21 cellular contexts compared by ENCODE assay signal in genomic region chr15:81567924-81568323, GRCh38.
"Had no signal": no experiment of that assay in that cellular context is flagged by ENCODE, and none has a peak within 500 bp of the region (broad histone marks: within the 10 kb centered on the region; RNA-seq: fewer than 3 reads in every experiment).

No MANE protein-coding gene starts in this region.

- ATAC-seq: left cardiac atrium; left lung; naive thymus-derived CD8-positive, alpha-beta T cell; psoas muscle; right cardiac atrium; stimulated activated memory B cell treated with anti-CD40 and anti-IgM and Interleukin-4, amounts not matched to agents 10 μg/mL and 1 μg/mL and 100 μg/mL, for 72 hours; stimulated activated naive CD8-positive, alpha-beta T cell treated with anti-CD3 and anti-CD28 coated beads, Interleukin-15, Interleukin-2, amounts not matched to agents 100 U/mL and 50 U/mL, for 24 hours had no signal

- H3K4me3 Mint-ChIP-seq: naive thymus-derived CD8-positive, alpha-beta T cell; nephron progenitor cell; stimulated activated memory B cell treated with anti-CD40 and anti-IgM and Interleukin-4, amounts not matched to agents 10 μg/mL and 1 μg/mL and 100 μg/mL, for 72 hours had no signal

- H3K4me1 Mint-ChIP-seq: naive thymus-derived CD8-positive, alpha-beta T cell; nephron progenitor cell; stimulated activated memory B cell treated with anti-CD40 and anti-IgM and Interleukin-4, amounts not matched to agents 10 μg/mL and 1 μg/mL and 100 μg/mL, for 72 hours had no signal

- DNase-seq: dorsolateral prefrontal cortex; effector CD4-positive, alpha-beta T cell; hypothalamus; left cardiac atrium; left lung; naive thymus-derived CD8-positive, alpha-beta T cell; nephron progenitor cell; occipital lobe; ovary; posterior cingulate gyrus; psoas muscle; right cardiac atrium; sigmoid colon; stimulated activated CD4-positive, alpha-beta T cell treated with anti-CD3 and anti-CD28 coated beads, Interleukin-2, amount 100 ng/mL, for 24 hours; stimulated activated CD4-positive, alpha-beta T cell treated with anti-CD3 and anti-CD28 coated beads, Interleukin-4, amount 100 ng/mL, for 24 hours; stimulated activated naive CD8-positive, alpha-beta T cell treated with anti-CD3 and anti-CD28 coated beads, Interleukin-15, Interleukin-2, amounts not matched to agents 100 U/mL and 50 U/mL, for 24 hours; substantia nigra; testis; tibial artery; upper lobe of left lung had no signal

- H3K27ac Mint-ChIP-seq: naive thymus-derived CD8-positive, alpha-beta T cell; nephron progenitor cell; stimulated activated memory B cell treated with anti-CD40 and anti-IgM and Interleukin-4, amounts not matched to agents 10 μg/mL and 1 μg/mL and 100 μg/mL, for 72 hours had no signal

- H3K36me3 Mint-ChIP-seq: naive thymus-derived CD8-positive, alpha-beta T cell; stimulated activated memory B cell treated with anti-CD40 and anti-IgM and Interleukin-4, amounts not matched to agents 10 μg/mL and 1 μg/mL and 100 μg/mL, for 72 hours had no signal
